Comparison of ENCODE assay signal across 8 cellular contexts in the genomic region with DNA sequence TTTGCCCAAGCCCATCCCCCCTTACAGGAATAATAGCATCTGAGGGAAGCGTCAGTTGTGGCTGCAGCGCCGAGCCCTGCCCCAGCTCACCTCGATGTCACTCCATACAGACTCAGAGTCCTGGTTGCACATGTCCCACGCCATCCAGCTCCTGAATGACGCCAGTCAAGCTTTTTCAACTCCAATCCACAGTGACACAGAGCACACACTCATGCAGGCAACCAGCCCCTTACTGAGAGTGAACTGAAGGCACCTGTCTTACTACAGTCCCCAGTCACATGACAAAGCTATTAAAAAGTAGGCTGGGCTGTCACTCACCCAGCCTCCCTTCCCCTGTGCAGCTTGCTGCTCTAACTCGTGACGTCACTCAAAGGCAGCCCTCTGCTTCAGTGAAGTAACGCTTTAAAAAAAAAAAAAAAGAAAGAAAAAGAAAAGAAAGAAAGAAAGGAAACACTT. TPM values are rescaled to one million over a fixed set of nuclear protein-coding genes. Genes with fewer than 3 reads are reported as not detected.
DNase-seq lines count a peak whose midpoint lies in the region; ATAC-seq lines count a peak whose summit lies in the region.

A gene with protein sequence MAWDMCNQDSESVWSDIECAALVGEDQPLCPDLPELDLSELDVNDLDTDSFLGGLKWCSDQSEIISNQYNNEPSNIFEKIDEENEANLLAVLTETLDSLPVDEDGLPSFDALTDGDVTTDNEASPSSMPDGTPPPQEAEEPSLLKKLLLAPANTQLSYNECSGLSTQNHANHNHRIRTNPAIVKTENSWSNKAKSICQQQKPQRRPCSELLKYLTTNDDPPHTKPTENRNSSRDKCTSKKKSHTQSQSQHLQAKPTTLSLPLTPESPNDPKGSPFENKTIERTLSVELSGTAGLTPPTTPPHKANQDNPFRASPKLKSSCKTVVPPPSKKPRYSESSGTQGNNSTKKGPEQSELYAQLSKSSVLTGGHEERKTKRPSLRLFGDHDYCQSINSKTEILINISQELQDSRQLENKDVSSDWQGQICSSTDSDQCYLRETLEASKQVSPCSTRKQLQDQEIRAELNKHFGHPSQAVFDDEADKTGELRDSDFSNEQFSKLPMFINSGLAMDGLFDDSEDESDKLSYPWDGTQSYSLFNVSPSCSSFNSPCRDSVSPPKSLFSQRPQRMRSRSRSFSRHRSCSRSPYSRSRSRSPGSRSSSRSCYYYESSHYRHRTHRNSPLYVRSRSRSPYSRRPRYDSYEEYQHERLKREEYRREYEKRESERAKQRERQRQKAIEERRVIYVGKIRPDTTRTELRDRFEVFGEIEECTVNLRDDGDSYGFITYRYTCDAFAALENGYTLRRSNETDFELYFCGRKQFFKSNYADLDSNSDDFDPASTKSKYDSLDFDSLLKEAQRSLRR (minus strand): TSS at position 234 of the 456 bp plus-strand sequence. CDS start 90 bp downstream, at position 144.

- H3K36me3 Mint-ChIP-seq in T-helper 17 cell (ENCODE audit: low read depth), result no peaks in the 10 kb centered on the region

- no peak within 1 kb of the TSS for H3K27ac Mint-ChIP-seq in T-helper 17 cell

- peaks cover 8% of the 10 kb centered on the region for H3K4me1 Mint-ChIP-seq in T-helper 17 cell

- peak within 1 kb of the TSS; percentile 40; the same call in 1 of the 2 replicates for H3K9ac ChIP-seq in ES-I3 (ENCODE audit: low read depth, low read length)

- H3K4me3 Mint-ChIP-seq in T-helper 17 cell, result peak within 1 kb of the TSS; percentile 57

- H3K27me3 Mint-ChIP-seq in T-helper 17 cell, result peaks cover 8% of the 10 kb centered on the region

- ATAC-seq in T-helper 17 cell, result peak; percentile 42

- no peaks in the 10 kb centered on the region for H3K36me3 ChIP-seq in ES-I3 (ENCODE audit: insufficient read depth, low read length)

- H3K9me3 ChIP-seq in ES-I3 (ENCODE audit: control insufficient read depth, insufficient read depth, low read length) (no peaks in the 10 kb centered on the region), T-helper 17 cell (ENCODE audit: control insufficient read depth, low read length, poor library complexity, severe bottlenecking) (no peaks in the 10 kb centered on the region)

- DNase-seq in HuH-7.5 (ENCODE audit: low spot score), result peak; percentile 31
- no peak for DNase-seq in T-helper 17 cell
- DNase-seq in glomerular visceral epithelial cell (ENCODE audit: extremely low spot score), result peak; percentile 54
- DNase-seq in nucleus accumbens (lab: John Stamatoyannopoulos, UW), result peak in 50 of 56 donors; percentile 4 to 82 (median 40)
- DNase-seq in stimulated activated naive CD4-positive, alpha-beta T cell treated with Interleukin-2 at 50 U/mL for 16 hours (lab: John Stamatoyannopoulos, UW), result no peak
- DNase-seq in RKO (ENCODE audit: low spot score), result no peak
- DNase-seq in NCI-H446 treated with DMSO at 0.1 percent for 48 hours (lab: John Stamatoyannopoulos, UW), result no peak

- peaks cover 37% of the 10 kb centered on the region for H3K4me1 ChIP-seq in ES-I3 (ENCODE audit: insufficient read depth, low read length)

RNA-seq across cellular contexts. Expression of the gene that starts here (rescaled TPM):
- total RNA-seq in T-helper 17 cell, result not detected

Comparison
In these comparisons a context has a peak if more than half of its experiments do, and no peak if none do; other contexts are left out.
1. Peak in ATAC-seq in T-helper 17 cell; RNA of the gene not detected or under 1 TPM.
2. DNase-seq: peak in HuH-7.5 (single experiment), glomerular visceral epithelial cell (single experiment) and nucleus accumbens (50 of 56); none in T-helper 17 cell (0 of 3), stimulated activated naive CD4-positive, alpha-beta T cell treated with Interleukin-2 at 50 U/mL for 16 hours (single experiment), RKO (single experiment) and NCI-H446 treated with DMSO at 0.1 percent for 48 hours (single experiment).